In genomic region chr18:63683152-63683551, GRCh38 we compare ENCODE assay signal across 11 cellular contexts. TPM values are rescaled to one million over a fixed set of nuclear protein-coding genes. Genes with fewer than 3 reads are reported as not detected.
DNase-seq lines count a peak whose midpoint lies in the region; ATAC-seq, FAIRE-seq and TF ChIP-seq lines count a peak whose summit lies in the region.
"Had no signal": no experiment of that assay in that cellular context is flagged by ENCODE, and none has a peak within 500 bp of the region (broad histone marks: within the 10 kb centered on the region; RNA-seq: fewer than 3 reads in every experiment).

No MANE protein-coding gene starts in this region.

- POLR2A ChIA-PET in activated CD4-positive, alpha-beta memory T cell treated with anti-CD3 and anti-CD28 coated beads, Interleukin-2, amount 10 ng/mL, durations not matched to agents 7 days and 5 days (lab: Charles Lee), result no interaction called here

- H3K27ac ChIP-seq in left lung, result no peak overlapping the region
- H3K27ac ChIP-seq: KMS-11 had no signal

- intact Hi-C loops in left lung (cut with DNase I), result no loop called here

- no peaks in the 10 kb centered on the region for H3K9me3 Mint-ChIP-seq in HFFc6
- no peaks in the 10 kb centered on the region for H3K9me3 Mint-ChIP-seq in activated CD4-positive, alpha-beta memory T cell treated with anti-CD3 and anti-CD28 coated beads, Interleukin-2, amount 10 ng/mL, durations not matched to agents 7 days and 5 days
- H3K9me3 Mint-ChIP-seq: CD8-positive, alpha-beta T cell had no signal

- H3K36me3 ChIP-seq in bronchial epithelial cell (ENCODE audit: control insufficient read depth, insufficient read depth, low read length), result no peaks in the 10 kb centered on the region
- H3K36me3 ChIP-seq in left lung, result no peaks in the 10 kb centered on the region

- H3K9me3 ChIP-seq in left lung, result no peaks in the 10 kb centered on the region

- peak; percentile 98 for ATAC-seq in left lung
- ATAC-seq in HG02973 (IDR thresholded peaks at IDR 0.05; ENCODE audit: unreplicated experiment), result no peak
- no peak for ATAC-seq in GM21619 (IDR thresholded peaks at IDR 0.05; ENCODE audit: unreplicated experiment)
- ATAC-seq: CD8-positive, alpha-beta T cell had no signal

- no peaks in the 10 kb centered on the region for H3K4me1 ChIP-seq in left lung

- CTCF ChIA-PET in activated CD4-positive, alpha-beta memory T cell treated with anti-CD3 and anti-CD28 coated beads, Interleukin-2, amount 10 ng/mL, durations not matched to agents 7 days and 5 days (lab: Charles Lee), result no interaction called here

- peaks cover 69% of the 10 kb centered on the region for H3K4me1 Mint-ChIP-seq in HFFc6 (ENCODE audit: low read depth)
- no peaks in the 10 kb centered on the region for H3K4me1 Mint-ChIP-seq in activated CD4-positive, alpha-beta memory T cell treated with anti-CD3 and anti-CD28 coated beads, Interleukin-2, amount 10 ng/mL, durations not matched to agents 7 days and 5 days

- DNase-seq in A172 (ENCODE audit: low spot score), result peak; percentile 26
- DNase-seq in HFFc6, result peak; percentile 95
- peak; percentile 100 for DNase-seq in bronchial epithelial cell (ENCODE audit: low read depth)
- no peak for DNase-seq in left lung
- no peak for DNase-seq in activated CD4-positive, alpha-beta memory T cell treated with anti-CD3 and anti-CD28 coated beads, Interleukin-2, amount 10 ng/mL, durations not matched to agents 7 days and 5 days
- DNase-seq in NCI-H2196 treated with DMSO at 0.1 percent for 48 hours (lab: John Stamatoyannopoulos, UW; ENCODE audit: unreplicated experiment), result no peak
- DNase-seq: CD8-positive, alpha-beta T cell; effector CD4-positive, alpha-beta T cell had no signal

- TF ChIP-seq CTCF in HFFc6 (IDR thresholded peaks at IDR 0.05) (no peak), bronchial epithelial cell (IDR thresholded peaks at IDR 0.05; ENCODE audit: insufficient read depth, low read length, severe bottlenecking) (no peak), left lung (IDR thresholded peaks at IDR 0.05) (no peak)

- peak; percentile 98 for FAIRE-seq in bronchial epithelial cell (lab: Jason Lieb, UNC)

- no peaks in the 10 kb centered on the region for H3K27me3 ChIP-seq in bronchial epithelial cell (ENCODE audit: control insufficient read depth, insufficient read depth, low read length)
- H3K27me3 ChIP-seq in left lung, result no peaks in the 10 kb centered on the region

- H3K27me3 Mint-ChIP-seq in HFFc6 (ENCODE audit: insufficient read depth), result no peaks in the 10 kb centered on the region
- no peaks in the 10 kb centered on the region for H3K27me3 Mint-ChIP-seq in activated CD4-positive, alpha-beta memory T cell treated with anti-CD3 and anti-CD28 coated beads, Interleukin-2, amount 10 ng/mL, durations not matched to agents 7 days and 5 days

- H3K27ac Mint-ChIP-seq in HFFc6, result peak overlapping the region; percentile 99
- H3K27ac Mint-ChIP-seq in activated CD4-positive, alpha-beta memory T cell treated with anti-CD3 and anti-CD28 coated beads, Interleukin-2, amount 10 ng/mL, durations not matched to agents 7 days and 5 days, result no peak overlapping the region
- H3K27ac Mint-ChIP-seq: CD8-positive, alpha-beta T cell had no signal

- peaks cover 5% of the 10 kb centered on the region; the same call in 1 of the 2 replicates for H3K36me3 Mint-ChIP-seq in HFFc6 (ENCODE audit: low read depth)
- no peaks in the 10 kb centered on the region for H3K36me3 Mint-ChIP-seq in activated CD4-positive, alpha-beta memory T cell treated with anti-CD3 and anti-CD28 coated beads, Interleukin-2, amount 10 ng/mL, durations not matched to agents 7 days and 5 days (ENCODE audit: low read depth)
- H3K36me3 Mint-ChIP-seq: CD8-positive, alpha-beta T cell had no signal

- H3K4me3 Mint-ChIP-seq in HFFc6, result peak overlapping the region; percentile 84
- H3K4me3 Mint-ChIP-seq in activated CD4-positive, alpha-beta memory T cell treated with anti-CD3 and anti-CD28 coated beads, Interleukin-2, amount 10 ng/mL, durations not matched to agents 7 days and 5 days, result no peak overlapping the region
- H3K4me3 Mint-ChIP-seq: CD8-positive, alpha-beta T cell had no signal

- no peak overlapping the region for H3K4me3 ChIP-seq in bronchial epithelial cell (ENCODE audit: low read depth, low read length)
- H3K4me3 ChIP-seq in left lung, result no peak overlapping the region

RNA-seq across cellular contexts. Expression of gene SERPINB11, which starts 19.6 kb away (rescaled TPM):
- total RNA-seq in A172 (2014; rRNA removed; shearing (Covaris generic)), result not detected in 2 replicates
- not detected for total RNA-seq in HFFc6 (2021; fragmentation: NEBNext Ultra II Directional; extraction: Animal tissue kit (Norgen Biotek cat#: 25700))
- total RNA-seq in bronchial epithelial cell (1.6 and 9.5 TPM in 2 replicates), left lung (not detected)
- not detected for total RNA-seq in activated CD4-positive, alpha-beta memory T cell treated with anti-CD3 and anti-CD28 coated beads, Interleukin-2, amount 10 ng/mL, durations not matched to agents 7 days and 5 days
- total RNA-seq: CD8-positive, alpha-beta T cell had no signal

RNA-seq across cellular contexts. Expression of gene SERPINB3, which starts 21.5 kb away (rescaled TPM):
- total RNA-seq in A172 (2014; rRNA removed; shearing (Covaris generic)), result not detected in 2 replicates
- not detected for total RNA-seq in HFFc6 (2021; fragmentation: NEBNext Ultra II Directional; extraction: Animal tissue kit (Norgen Biotek cat#: 25700))
- total RNA-seq in bronchial epithelial cell, result 22.4 and 165 TPM in 2 replicates
- not detected for total RNA-seq in left lung
- not detected for total RNA-seq in activated CD4-positive, alpha-beta memory T cell treated with anti-CD3 and anti-CD28 coated beads, Interleukin-2, amount 10 ng/mL, durations not matched to agents 7 days and 5 days
- total RNA-seq: CD8-positive, alpha-beta T cell had no signal

RNA-seq across cellular contexts. Expression of gene SERPINB4, which starts 39.1 kb away (rescaled TPM):
- not detected in 2 replicates for total RNA-seq in A172 (2014; rRNA removed; shearing (Covaris generic))
- not detected for total RNA-seq in HFFc6 (2021; fragmentation: NEBNext Ultra II Directional; extraction: Animal tissue kit (Norgen Biotek cat#: 25700))
- total RNA-seq in bronchial epithelial cell (0.26 and 15.7 TPM in 2 replicates), left lung (under 1 TPM in 1 of 2 donors, not detected in 1; 0.42 TPM)
- total RNA-seq in activated CD4-positive, alpha-beta memory T cell treated with anti-CD3 and anti-CD28 coated beads, Interleukin-2, amount 10 ng/mL, durations not matched to agents 7 days and 5 days, result not detected
- total RNA-seq: CD8-positive, alpha-beta T cell had no signal

Comparison
In these comparisons a context has a peak if more than half of its experiments do, and no peak if none do; other contexts are left out.
1. DNase-seq: peak in A172 (single experiment), HFFc6 (single experiment) and bronchial epithelial cell (single experiment); none in left lung (0 of 2), activated CD4-positive, alpha-beta memory T cell treated with anti-CD3 and anti-CD28 coated beads, Interleukin-2, amount 10 ng/mL, durations not matched to agents 7 days and 5 days (single experiment) and NCI-H2196 treated with DMSO at 0.1 percent for 48 hours (single experiment).
2. RNA of gene SERPINB3, which starts 21.5 kb away (total RNA-seq): 22.4 to 165 TPM in bronchial epithelial cell; not detected in left lung, not detected in A172, not detected in HFFc6 and not detected in activated CD4-positive, alpha-beta memory T cell treated with anti-CD3 and anti-CD28 coated beads, Interleukin-2, amount 10 ng/mL, durations not matched to agents 7 days and 5 days; every median in the first group is over 10 times any median in the second.